ENCODE assay signal across 26 cellular contexts in the genomic region with DNA sequence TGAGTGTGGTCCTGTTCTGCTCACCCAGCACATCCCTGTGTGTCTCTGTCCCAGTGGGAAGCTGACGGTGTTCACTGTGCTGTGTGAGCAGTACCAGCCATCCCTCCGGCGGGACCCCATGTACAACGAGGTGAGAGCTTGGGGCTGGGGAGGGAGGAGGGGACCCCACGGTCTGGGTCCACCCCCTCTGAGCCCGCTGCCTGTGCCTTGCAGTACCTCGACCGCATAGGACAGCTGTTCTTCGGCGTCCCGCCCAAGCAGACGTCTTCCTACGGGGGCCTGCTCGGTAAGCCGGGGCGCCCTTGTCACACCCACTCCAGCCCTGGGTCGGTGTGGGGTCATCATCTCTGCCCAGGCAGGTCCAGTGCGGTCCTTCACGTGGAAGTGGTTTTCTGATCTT. TPM values are rescaled to one million over a fixed set of nuclear protein-coding genes. Genes with fewer than 3 reads are reported as not detected.
A peak's percentile ranks its signal among the peaks of the same experiment; 100 is the strongest.
DNase-seq lines count a peak whose midpoint lies in the region; ATAC-seq, FAIRE-seq and TF ChIP-seq lines count a peak whose summit lies in the region.
"Had no signal": no experiment of that assay in that cellular context is flagged by ENCODE, and none has a peak within 500 bp of the region (broad histone marks: within the 10 kb centered on the region; RNA-seq: fewer than 3 reads in every experiment).

No MANE protein-coding gene starts in this region.

- no peaks in the 10 kb centered on the region for H3K27me3 Mint-ChIP-seq in progenitor cell of endocrine pancreas
- H3K27me3 Mint-ChIP-seq: B cell had no signal

- H2AFZ ChIP-seq in H1 (ENCODE audit: low read length): no peak overlapping the region
- H2AFZ ChIP-seq: GM23338, PC-9 had no signal

- H3K36me3 ChIP-seq in left ventricle myocardium inferior (peaks cover 72% of the 10 kb centered on the region), H1 (ENCODE audit: control insufficient read depth in 2 of 4, insufficient read depth in 4 of 4, low read length in 3 of 4) (peaks cover 22 to 67% (median 50%) of the 10 kb centered on the region in 4 experiments)

- no peak overlapping the region for H2BK15ac ChIP-seq in H1 (ENCODE audit: low read length)

- H3K14ac ChIP-seq in H1 (ENCODE audit: insufficient read length): no peak overlapping the region

- H2AK5ac ChIP-seq in H1 (ENCODE audit: low read depth, low read length): no peak overlapping the region

- H3K18ac ChIP-seq in H1 (ENCODE audit: extremely low read depth, low read length): no peak overlapping the region

- no peak overlapping the region for H3K56ac ChIP-seq in H1 (replicated peaks; ENCODE audit: insufficient read length, low read depth, low read length)

- no peak overlapping the region for H3K4ac ChIP-seq in H1 (replicated peaks; ENCODE audit: insufficient read length, low read depth, low read length)

- H2BK5ac ChIP-seq in H1 (ENCODE audit: low read depth, low read length): no peak overlapping the region

- no peak overlapping the region for H3K4me3 Mint-ChIP-seq in progenitor cell of endocrine pancreas (ENCODE audit: low read depth)
- H3K4me3 Mint-ChIP-seq: B cell; CD14-positive monocyte; CD8-positive, alpha-beta memory T cell; GM23338 had no signal

- peaks cover 2% of the 10 kb centered on the region; the same call in 1 of the 2 replicates for H3K23me2 ChIP-seq in H1 (ENCODE audit: low read depth, low read length)

- no peak for FAIRE-seq in H1 (lab: Jason Lieb, UNC)
- FAIRE-seq: GM12891, HepG2 had no signal

- no peak overlapping the region for H2BK20ac ChIP-seq in H1 (ENCODE audit: low read length)

- H2BK120ac ChIP-seq in H1 (replicated peaks; ENCODE audit: low read depth, low read length): no peak overlapping the region

- no peak overlapping the region for H4K5ac ChIP-seq in H1 (ENCODE audit: insufficient read length, low read depth, low read length)

- no peak overlapping the region for H3K23ac ChIP-seq in H1 (ENCODE audit: insufficient read length)

- TF ChIP-seq CTCF in left ventricle myocardium inferior (IDR thresholded peaks at IDR 0.05; ENCODE audit: borderline replicate concordance): no peak
- TF ChIP-seq CTCF in H1 (IDR thresholded peaks at IDR 0.05; ENCODE audit: control extremely low read depth in 1 of 3, insufficient read depth in 1 of 3, low read depth in 1 of 3, low read length in 3 of 3): no peak
- TF ChIP-seq CTCF in progenitor cell of endocrine pancreas (IDR thresholded peaks at IDR 0.05; ENCODE audit: unreplicated experiment): no peak
- no peak for TF ChIP-seq CTCF in dorsolateral prefrontal cortex (IDR thresholded peaks at IDR 0.05 in 54 of 56, conservative IDR thresholded peaks at IDR 0.05 in 2 of 56; ENCODE audit: low read depth in 1 of 56, partially characterized antibody in 56 of 56)

- no peaks in the 10 kb centered on the region for H3K4me1 Mint-ChIP-seq in progenitor cell of endocrine pancreas (ENCODE audit: low read depth)
- H3K4me1 Mint-ChIP-seq: B cell, CD14-positive monocyte, GM23338 had no signal

- no peak overlapping the region for H3K27ac ChIP-seq in right cardiac atrium (ENCODE audit: low read length)
- H3K27ac ChIP-seq in left ventricle myocardium inferior (replicated peaks): no peak overlapping the region
- H3K27ac ChIP-seq in H1 (ENCODE audit: low read depth, low read length): no peak overlapping the region
- peak overlapping the region in 1 of 59 donors; percentile 12 for H3K27ac ChIP-seq in dorsolateral prefrontal cortex
- H3K27ac ChIP-seq: 22Rv1, PC-9 had no signal

- H4K8ac ChIP-seq in H1 (ENCODE audit: extremely low read depth, insufficient read depth, low read length): 0 out of 2 replicates have a peak overlapping the region, but pooled peaks have one; percentile 51

- intact Hi-C loops in right cardiac atrium (cut with DNase I): no loop called here
- intact Hi-C loops in left ventricle myocardium inferior (cut with micrococcal nuclease): no loop called here
- intact Hi-C loops in dorsolateral prefrontal cortex (cut with DNase I): no loop called here

- no peak overlapping the region for H3K4me2 ChIP-seq in H1 (ENCODE audit: insufficient read depth in 1 of 2, low read depth in 2 of 2, low read length in 2 of 2)
- H3K4me2 ChIP-seq: GM23338, PC-9 had no signal

- peaks cover 0 to 10% of the 10 kb centered on the region in 2 experiments; a peak in 1 of 4 replicates for H3K79me2 ChIP-seq in H1 (ENCODE audit: control insufficient read depth in 1 of 2, insufficient read depth in 2 of 2, low read length in 2 of 2)

- H3K4me1 ChIP-seq in right cardiac atrium (ENCODE audit: control insufficient read depth, insufficient read depth, low read length): no peaks in the 10 kb centered on the region
- H3K4me1 ChIP-seq in left ventricle myocardium inferior: peaks cover 17% of the 10 kb centered on the region
- peaks cover 0 to 9% (median 0%) of the 10 kb centered on the region in 4 experiments; a peak in 2 of 7 replicates for H3K4me1 ChIP-seq in H1 (replicated peaks in 1 of 4; ENCODE audit: control insufficient read depth in 3 of 4, insufficient read depth in 4 of 4, low read length in 3 of 4)

- CTCF ChIA-PET in H1 (lab: Charles Lee; ENCODE audit: partially characterized antibody): no interaction called here

- no peak for TF ChIP-seq EP300 in H1 (IDR thresholded peaks at IDR 0.05; ENCODE audit: borderline replicate concordance in 1 of 2, low read depth in 2 of 2, low read length in 2 of 2)

- peaks cover 25% of the 10 kb centered on the region for H3K36me3 Mint-ChIP-seq in progenitor cell of endocrine pancreas (ENCODE audit: insufficient read depth)

- no peak for TF ChIP-seq RAD21 in H1 (IDR thresholded peaks at IDR 0.05 in 1 of 2, conservative IDR thresholded peaks at IDR 0.05 in 1 of 2; ENCODE audit: low read depth in 2 of 2, low read length in 2 of 2)

- H3K4me3 ChIP-seq in right cardiac atrium (ENCODE audit: low read length) (no peak overlapping the region), left ventricle myocardium inferior (no peak overlapping the region), H1 (ENCODE audit: extremely low read depth in 1 of 4, insufficient read depth in 2 of 4, low read depth in 3 of 4, low read length in 4 of 4) (no peak overlapping the region), dorsolateral prefrontal cortex (no peak overlapping the region)
- H3K4me3 ChIP-seq: GM23338, PC-9 had no signal

- peaks cover 17% of the 10 kb centered on the region for H3K79me1 ChIP-seq in H1 (ENCODE audit: low read depth, low read length)

- no peak overlapping the region for H2BK12ac ChIP-seq in H1 (ENCODE audit: low read depth, low read length)

- H3K27me3 ChIP-seq in right cardiac atrium (ENCODE audit: control insufficient read depth, insufficient read depth) (no peaks in the 10 kb centered on the region), left ventricle myocardium inferior (ENCODE audit: low read depth) (no peaks in the 10 kb centered on the region), H1 (replicated peaks in 1 of 4; ENCODE audit: control insufficient read depth in 3 of 4, extremely low read depth in 1 of 4, insufficient read depth in 3 of 4, low read length in 3 of 4) (no peaks in the 10 kb centered on the region), dorsolateral prefrontal cortex (no peaks in the 10 kb centered on the region)

- peaks cover 12 to 28% of the 10 kb centered on the region in 2 experiments for H4K20me1 ChIP-seq in H1 (replicated peaks in 1 of 2; ENCODE audit: control insufficient read depth in 1 of 2, insufficient read depth in 2 of 2, low read length in 2 of 2)

- peak overlapping the region; percentile 49 for H3K27ac Mint-ChIP-seq in progenitor cell of endocrine pancreas
- H3K27ac Mint-ChIP-seq: B cell, GM23338 had no signal

- H3K9me3 Mint-ChIP-seq in progenitor cell of endocrine pancreas (ENCODE audit: low read depth): no peaks in the 10 kb centered on the region
- H3K9me3 Mint-ChIP-seq: GM23338 had no signal

- ATAC-seq in right cardiac atrium (no peak), HG03342 (IDR thresholded peaks at IDR 0.05; ENCODE audit: unreplicated experiment) (no peak)
- ATAC-seq: GM23338, HepG2 had no signal

- no peak overlapping the region for H4K91ac ChIP-seq in H1 (replicated peaks; ENCODE audit: insufficient read length, low read length)

- DNase-seq in right cardiac atrium: peak in 2 of 3 donors; percentile 30 to 53
- no peak for DNase-seq in left ventricle myocardium inferior
- DNase-seq in H1 (ENCODE audit: low read depth in 1 of 2, low spot score in 2 of 2): no peak
- DNase-seq in progenitor cell of endocrine pancreas (ENCODE audit: low spot score, unreplicated experiment): no peak
- DNase-seq in dorsolateral prefrontal cortex: no peak
- no peak for DNase-seq in cerebellar cortex (ENCODE audit: low spot score)
- DNase-seq: CD8-positive, alpha-beta memory T cell; DMS79 treated with DMSO at 0.1 percent for 48 hours; GF-D8; HCEC 1CT; Karpas-422; NCI-H1092; NCI-H1436; NCI-H187 treated with DMSO at 0.1 percent for 48 hours; NCI-H2107; NCI-H446; NCI-H526 treated with DMSO at 0.1 percent for 48 hours; PC-9; SHP77 had no signal

- H3K9me3 ChIP-seq in right cardiac atrium (ENCODE audit: control insufficient read depth, low read length): no peaks in the 10 kb centered on the region
- H3K9me3 ChIP-seq in left ventricle myocardium inferior (replicated peaks): no peaks in the 10 kb centered on the region
- H3K9me3 ChIP-seq in H1 (ENCODE audit: insufficient read depth in 2 of 2, low read depth in 1 of 2, low read length in 1 of 2): no peaks in the 10 kb centered on the region

- 91% methylated on average over 19 of the region's 19 CpGs for WGBS in right cardiac atrium
- 94% methylated on average over 17 of the region's 19 CpGs; no CpG with 5 or more reads in 1 of the 2 experiments for WGBS in H1 (ENCODE audit: extremely low coverage in 1 of 2, insufficient coverage in 1 of 2, insufficient read length in 1 of 2, insufficient replicate concordance in 2 of 2, low coverage in 1 of 2, low lambda C conversion rate in 2 of 2, missing lambda C conversion rate in 1 of 2), 2 experiments

- H3K9ac ChIP-seq in H1 (replicated peaks in 1 of 4; ENCODE audit: extremely low read depth in 1 of 4, low read depth in 3 of 4, low read length in 3 of 4): no peak overlapping the region

- no peak for TF ChIP-seq POLR2A in H1 (IDR thresholded peaks at IDR 0.05; ENCODE audit: control extremely low read depth in 1 of 2, low read depth in 2 of 2, low read length in 2 of 2)

- POLR2A ChIA-PET in H1 (lab: Charles Lee; ENCODE audit: partially characterized antibody): interaction anchor here (0.6 to 1.5 kb wide), 2 partner anchors 10 to 1242 kb away, joined by 4 to 5 read pairs; no protein-coding TSS in a partner anchor

RNA-seq across cellular contexts. Expression of a gene that starts 17.3 kb away (rescaled TPM):
- 10 to 100 TPM; 20.1 to 23.6 (median 22.2) TPM for total RNA-seq in right cardiac atrium
- 22.2 TPM for polyA plus RNA-seq in right cardiac atrium
- 22.9 TPM for total RNA-seq in left ventricle myocardium inferior
- 52.1 and 56.7 TPM in 2 replicates for total RNA-seq in H1 (2021; fragmentation: NEBNext Ultra II Directional; extraction: Animal tissue kit (Norgen Biotek cat#: 25700))
- 74.1 and 95.0 TPM in 2 replicates for polyA plus RNA-seq in H1 (2011; rRNA removed)
- polyA plus RNA-seq in H1 (2011; cell fraction: cytosol; rRNA removed): 73.5 TPM
- 137 TPM for polyA plus RNA-seq in H1 (2011; cell fraction: nucleus; rRNA removed)
- 42.9 to 72.1 TPM (median 69.9 TPM) in 4 replicates for polyA plus RNA-seq in H1 (2012, experiment 1 of 2)
- polyA plus RNA-seq in H1 (2012, experiment 2 of 2): 52.9 TPM
- 40.9 TPM for polyA plus RNA-seq in H1 (2013, experiment 1 of 2)
- polyA plus RNA-seq in H1 (2013, experiment 2 of 2): 40.1 TPM
- 17.7 and 19.3 TPM in 2 replicates for polyA minus RNA-seq in H1 (2011; rRNA and poly(A)+ RNA removed)
- polyA minus RNA-seq in H1 (2011; cell fraction: cytosol; rRNA and poly(A)+ RNA removed): 28.7 TPM
- 22.5 TPM for polyA minus RNA-seq in H1 (2011; cell fraction: nucleus; rRNA and poly(A)+ RNA removed)
- 58.2 and 58.7 TPM in 2 replicates for total RNA-seq in progenitor cell of endocrine pancreas
- 10 to 100 TPM; 25.4 to 54.1 (median 40.7) TPM for total RNA-seq in dorsolateral prefrontal cortex

Comparison
In these comparisons a context has a peak if more than half of its experiments do, and no peak if none do; other contexts are left out.
1. DNase-seq: peak in right cardiac atrium (2 of 3); none in left ventricle myocardium inferior (single experiment), H1 (0 of 2), progenitor cell of endocrine pancreas (single experiment), dorsolateral prefrontal cortex (0 of 10) and cerebellar cortex (single experiment).